In the genomic region with DNA sequence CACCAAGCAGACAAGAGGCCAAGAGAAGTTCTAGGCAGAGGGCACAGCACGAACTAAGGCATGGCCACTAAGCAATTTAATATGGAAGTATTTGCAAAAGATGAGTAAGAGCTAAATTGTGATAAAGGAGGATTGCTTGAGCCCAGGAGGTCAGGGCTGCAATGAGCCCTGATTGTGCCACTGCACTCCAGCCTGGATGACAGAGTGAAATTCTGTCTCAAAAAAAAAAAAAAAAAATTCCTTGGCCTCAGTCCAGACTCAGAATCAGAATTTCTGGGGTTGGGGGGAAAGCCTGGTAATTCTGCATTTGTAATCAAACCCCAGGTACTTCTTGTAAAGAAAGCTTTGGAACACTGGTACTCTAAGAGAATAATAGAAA, we compare ENCODE assay signal across 14 cellular contexts. TPM values are rescaled to one million over a fixed set of nuclear protein-coding genes. Genes with fewer than 3 reads are reported as not detected.
A peak's percentile ranks its signal among the peaks of the same experiment; 100 is the strongest.
DNase-seq lines count a peak whose midpoint lies in the region; ATAC-seq and TF ChIP-seq lines count a peak whose summit lies in the region.
"Had no signal": no experiment of that assay in that cellular context is flagged by ENCODE, and none has a peak within 500 bp of the region (broad histone marks: within the 10 kb centered on the region; RNA-seq: fewer than 3 reads in every experiment).

No MANE protein-coding gene starts in this region.

- H3K27ac ChIP-seq in BLaER1 (no peak overlapping the region), SK-N-SH (ENCODE audit: low read depth in 2 of 2, low read length in 1 of 2) (peak overlapping the region; percentile 51 to 52; a peak in 3 of 4 replicates), left ventricle myocardium inferior (replicated peaks) (peak overlapping the region; percentile 79), sigmoid colon (peak overlapping the region; percentile 67 to 87 (median 78))

- H3K4me3 ChIP-seq in BLaER1 (no peak overlapping the region), SK-N-SH (ENCODE audit: low read depth in 2 of 2, low read length in 1 of 2) (no peak overlapping the region), left ventricle myocardium inferior (no peak overlapping the region), sigmoid colon (no peak overlapping the region), MG63 (no peak overlapping the region)

- ATAC-seq in HG03378 (IDR thresholded peaks at IDR 0.05; ENCODE audit: unreplicated experiment) (no peak), HG02759 (IDR thresholded peaks at IDR 0.05; ENCODE audit: unreplicated experiment) (no peak), GM21825 (IDR thresholded peaks at IDR 0.05; ENCODE audit: unreplicated experiment) (no peak)

- H3K9me2 ChIP-seq in SK-N-SH, result no peaks in the 10 kb centered on the region

- 36% methylated on average over 1 of the region's 1 CpG for whole genome bisulfite sequencing in SK-N-SH (ENCODE audit: low lambda C conversion rate)
- WGBS in sigmoid colon, 2 donors, result 77 to 81% methylated on average over 1 of the region's 1 CpG

- CTCF ChIA-PET in SK-N-SH (lab: Yijun Ruan, JAX), result interaction anchor here (0.7 to 1.6 kb wide), 2 partner anchors 25 to 72 kb away, joined by 3 to 5 read pairs; no protein-coding TSS in a partner anchor

- H3K79me2 ChIP-seq in SK-N-SH (ENCODE audit: insufficient read depth), result no peaks in the 10 kb centered on the region; the same call in 1 of the 2 replicates

- no peaks in the 10 kb centered on the region for H3K36me3 ChIP-seq in BLaER1
- no peaks in the 10 kb centered on the region for H3K36me3 ChIP-seq in SK-N-SH (replicated peaks in 1 of 2; ENCODE audit: control insufficient read depth in 1 of 2, insufficient read depth in 2 of 2, low read length in 1 of 2)
- H3K36me3 ChIP-seq in left ventricle myocardium inferior, result no peaks in the 10 kb centered on the region
- no peaks in the 10 kb centered on the region for H3K36me3 ChIP-seq in sigmoid colon
- no peaks in the 10 kb centered on the region; the same call in 1 of the 2 replicates for H3K36me3 ChIP-seq in MG63

- H2AFZ ChIP-seq in SK-N-SH (ENCODE audit: low read depth), result no peak overlapping the region; the same call in 1 of the 2 replicates

- H3K4me1 ChIP-seq in BLaER1 (peaks cover 48% of the 10 kb centered on the region), SK-N-SH (ENCODE audit: control insufficient read depth in 1 of 2, insufficient read depth in 2 of 2, low read depth in 1 of 2, low read length in 1 of 2) (peaks cover 7 to 65% of the 10 kb centered on the region in 2 experiments; a peak in 3 of 4 replicates), left ventricle myocardium inferior (peaks cover 49% of the 10 kb centered on the region), sigmoid colon (peaks cover 0 to 53% (median 47%) of the 10 kb centered on the region in 4 donors)

- no peaks in the 10 kb centered on the region for H3K27me3 ChIP-seq in BLaER1
- H3K27me3 ChIP-seq in SK-N-SH (ENCODE audit: insufficient read depth), result no peaks in the 10 kb centered on the region
- no peaks in the 10 kb centered on the region for H3K27me3 ChIP-seq in left ventricle myocardium inferior (ENCODE audit: low read depth)
- no peaks in the 10 kb centered on the region for H3K27me3 ChIP-seq in sigmoid colon
- H3K27me3 ChIP-seq in MG63, result no peaks in the 10 kb centered on the region

- TF ChIP-seq POLR2A in sigmoid colon (IDR thresholded peaks at IDR 0.05), result no peak

- H3K9me3 ChIP-seq in BLaER1 (0 out of 2 replicates have a peak, but pooled peaks cover 2% of the 10 kb centered on the region), SK-N-SH (no peaks in the 10 kb centered on the region), left ventricle myocardium inferior (replicated peaks) (no peaks in the 10 kb centered on the region), sigmoid colon (no peaks in the 10 kb centered on the region), MG63 (no peaks in the 10 kb centered on the region)

- no peak for TF ChIP-seq EP300 in SK-N-SH (IDR thresholded peaks at IDR 0.05; ENCODE audit: borderline replicate concordance in 1 of 2, low read depth in 1 of 2, low read length in 1 of 2)
- TF ChIP-seq EP300 in sigmoid colon (IDR thresholded peaks at IDR 0.05), result no peak

- H4K20me1 ChIP-seq in BLaER1 (no peaks in the 10 kb centered on the region), SK-N-SH (ENCODE audit: insufficient read depth) (no peaks in the 10 kb centered on the region)

- H3K9ac ChIP-seq in BLaER1 (no peak overlapping the region), SK-N-SH (no peak overlapping the region)

- POLR2A ChIA-PET in SK-N-SH (lab: Yijun Ruan, JAX), result no interaction called here

- H3K4me2 ChIP-seq in BLaER1, result peak overlapping the region; percentile 30; the same call in 1 of the 2 replicates
- peak overlapping the region; percentile 32; the same call in 1 of the 2 replicates for H3K4me2 ChIP-seq in SK-N-SH

- TF ChIP-seq CTCF in SK-N-SH (IDR thresholded peaks at IDR 0.05), result no peak
- TF ChIP-seq CTCF in left ventricle myocardium inferior (IDR thresholded peaks at IDR 0.05; ENCODE audit: borderline replicate concordance), result no peak
- TF ChIP-seq CTCF in sigmoid colon (IDR thresholded peaks at IDR 0.05), result no peak

- TF ChIP-seq RAD21 in SK-N-SH (IDR thresholded peaks at IDR 0.05; ENCODE audit: low read length), result no peak

- DNase-seq in SK-N-SH, result no peak
- DNase-seq in left ventricle myocardium inferior, result no peak
- DNase-seq in sigmoid colon, result no peak
- no peak for DNase-seq in MG63
- DNase-seq: activated CD4-positive, alpha-beta T cell treated with anti-CD3 and anti-CD28 coated beads, Interleukin-2, amount 50 U/mL, for 4 hours; DMS153; effector CD8-positive, alpha-beta T cell; naive B cell; NCI-H1417; NCI-H526 treated with DMSO at 0.1 percent for 48 hours had no signal

- peaks cover 60% of the 10 kb centered on the region for H3F3A ChIP-seq in SK-N-SH (replicated peaks; ENCODE audit: insufficient read depth)

- intact Hi-C loops in left ventricle myocardium inferior (cut with micrococcal nuclease) (no loop called here), sigmoid colon (cut with DNase I) (loop anchor here (5.0 kb wide), 2 partner anchors 45 to 60 kb away; a partner anchor contains a TSS)

TF ChIP-seq in SK-N-SH, 30 proteins besides CTCF, POLR2A, EP300 and RAD21:
- no peak for TF ChIP-seq RCOR1 (IDR thresholded peaks at IDR 0.05; ENCODE audit: low read length)
- 0 out of 2 replicates have a peak, but pooled peaks have one; percentile 25 for TF ChIP-seq NFIC (IDR thresholded peaks at IDR 0.05; ENCODE audit: borderline replicate concordance)

RNA-seq across cellular contexts. Expression of a gene that starts 46.8 kb away (rescaled TPM):
- polyA plus RNA-seq in SK-N-SH (2012; rRNA removed) (225 and 315 TPM in 2 replicates), sigmoid colon (100 to 1,000 TPM in 1 of 3 donors, 10 to 100 TPM in 2; 54.1 to 153 (median 62.0) TPM)
- polyA plus RNA-seq in SK-N-SH (2012; cell fraction: cytosol; rRNA removed), result 554 and 729 TPM in 2 replicates
- 502 and 652 TPM in 2 replicates for polyA plus RNA-seq in SK-N-SH (2012; cell fraction: nucleus; rRNA removed)
- total RNA-seq in left ventricle myocardium inferior (105 TPM), sigmoid colon (100 to 1,000 TPM; 152 to 264 (median 199) TPM)
- total RNA-seq in MG63 (2014; rRNA removed; shearing (Covaris generic); ENCODE audit: low replicate concordance), result 304 and 433 TPM in 2 replicates
